Comparison of ENCODE assay signal across 8 cellular contexts in the genomic region with DNA sequence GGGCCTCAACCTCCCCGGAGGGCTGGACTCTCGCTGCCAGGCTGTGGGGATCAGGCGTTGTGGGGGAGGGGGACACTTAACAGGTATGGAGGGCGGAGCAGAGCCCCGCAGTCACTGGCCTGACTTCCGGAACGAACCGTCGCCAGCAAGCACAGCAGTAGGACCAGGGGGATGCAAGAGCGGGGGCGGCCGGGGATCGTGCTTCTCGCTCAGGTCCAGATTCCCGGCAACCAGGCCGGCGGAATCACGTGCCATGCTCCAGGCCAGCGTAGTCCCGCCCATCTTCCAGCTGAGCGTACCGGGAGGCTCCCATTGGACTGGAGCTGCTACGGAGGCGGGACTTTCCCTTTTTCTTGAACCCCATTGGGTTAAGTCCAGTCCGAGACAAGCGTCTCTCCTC. TPM values are rescaled to one million over a fixed set of nuclear protein-coding genes. Genes with fewer than 3 reads are reported as not detected.
DNase-seq lines count a peak whose midpoint lies in the region; ATAC-seq, FAIRE-seq and TF ChIP-seq lines count a peak whose summit lies in the region.

No MANE protein-coding gene starts in this region.

- no peaks in the 10 kb centered on the region for H3K9me3 Mint-ChIP-seq in CD8-positive, alpha-beta memory T cell
- no peaks in the 10 kb centered on the region for H3K9me3 Mint-ChIP-seq in astrocyte (ENCODE audit: unreplicated experiment)

- peak overlapping the region; percentile 56 for H3K4me3 ChIP-seq in CD8-positive, alpha-beta memory T cell (ENCODE audit: low read length)
- H3K4me3 ChIP-seq in Peyer's patch: peak overlapping the region; percentile 6 to 45 (median 27)
- H3K4me3 ChIP-seq in astrocyte (ENCODE audit: insufficient read depth, low read depth, low read length): peak overlapping the region; percentile 46
- H3K4me3 ChIP-seq in HepG2 (replicated peaks in 1 of 3; ENCODE audit: insufficient read depth in 1 of 3, low read depth in 2 of 3, low read length in 3 of 3): no peak overlapping the region
- peak overlapping the region; percentile 12 to 47 (median 22) for H3K4me3 ChIP-seq in stomach

- in situ Hi-C loops in HepG2 (cut with HindIII; ENCODE audit: extremely low pct_ligation_motif_present, low pct_unique_long_range_greater_than_20kb): no loop called here

- H3K9ac ChIP-seq in astrocyte (ENCODE audit: low read length) (peak overlapping the region; percentile 46), HepG2 (ENCODE audit: insufficient read depth, low read depth, low read length) (no peak overlapping the region)

- CTCF ChIA-PET in CD8-positive, alpha-beta memory T cell (lab: Charles Lee): interaction anchor here (2.6 kb wide), 1 partner anchor 186 kb away, joined by 6 read pairs; no protein-coding TSS in a partner anchor
- CTCF ChIA-PET in HepG2 (lab: Yijun Ruan, JAX; ENCODE audit: low intra/inter-chr PET ratio, low total read pairs): no interaction called here

- ATAC-seq in HepG2: no peak
- ATAC-seq in GM19397 (IDR thresholded peaks at IDR 0.05; ENCODE audit: unreplicated experiment): no peak
- ATAC-seq in GM21515 (IDR thresholded peaks at IDR 0.05; ENCODE audit: unreplicated experiment): no peak

- intact Hi-C loops in HepG2 (cut with micrococcal nuclease; ENCODE audit: unreplicated experiment) (no loop called here), stomach (cut with DNase I; ENCODE audit: low total_unique reads) (no loop called here)

- no peak for TF ChIP-seq CTCF in Peyer's patch (IDR thresholded peaks at IDR 0.05)
- no peak for TF ChIP-seq CTCF in astrocyte (IDR thresholded peaks at IDR 0.05; ENCODE audit: insufficient read depth, low read depth, low read length)
- TF ChIP-seq CTCF in HepG2 (CRISPR knock-in tag; IDR thresholded peaks at IDR 0.05): no peak
- no peak for TF ChIP-seq CTCF in stomach (IDR thresholded peaks at IDR 0.05)

- WGBS in HepG2 (ENCODE audit: low lambda C conversion rate): 98% methylated on average over 26 of the region's 26 CpGs
- 53 to 85% (median 78%) methylated on average over 20 to 26 of the region's 26 CpGs for WGBS in stomach, 5 donors

- FAIRE-seq in astrocyte (lab: Jason Lieb, UNC) (no peak), HepG2 (lab: Jason Lieb, UNC) (no peak)

- TF ChIP-seq RAD21 in HepG2 (CRISPR knock-in tag; IDR thresholded peaks at IDR 0.05): no peak

- H3K4me2 ChIP-seq in astrocyte (ENCODE audit: low read length) (peak overlapping the region; percentile 77), HepG2 (ENCODE audit: low read depth, low read length) (no peak overlapping the region)

- H3K36me3 ChIP-seq in CD8-positive, alpha-beta memory T cell (ENCODE audit: insufficient read depth, low read length): no peaks in the 10 kb centered on the region
- H3K36me3 ChIP-seq in Peyer's patch: peaks cover 0 to 24% (median 0%) of the 10 kb centered on the region in 3 donors
- H3K36me3 ChIP-seq in astrocyte (ENCODE audit: insufficient read depth, low read length): no peaks in the 10 kb centered on the region
- peaks cover 10 to 42% of the 10 kb centered on the region in 2 experiments for H3K36me3 ChIP-seq in HepG2 (replicated peaks in 1 of 2; ENCODE audit: control insufficient read depth in 1 of 2, insufficient read depth in 2 of 2, low read length in 2 of 2)
- peaks cover 0 to 28% (median 14%) of the 10 kb centered on the region in 4 donors for H3K36me3 ChIP-seq in stomach

- H3K79me2 ChIP-seq in astrocyte (ENCODE audit: insufficient read depth, low read length): no peaks in the 10 kb centered on the region
- H3K79me2 ChIP-seq in HepG2 (ENCODE audit: insufficient read depth, low read length): peaks cover 50% of the 10 kb centered on the region

- H3K4me3 Mint-ChIP-seq in CD8-positive, alpha-beta memory T cell: peak overlapping the region; percentile 67 to 91 (median 88)
- H3K4me3 Mint-ChIP-seq in astrocyte (ENCODE audit: unreplicated experiment): no peak overlapping the region

- no peaks in the 10 kb centered on the region for H3K4me1 ChIP-seq in CD8-positive, alpha-beta memory T cell (ENCODE audit: insufficient read depth, low read length)
- no peaks in the 10 kb centered on the region for H3K4me1 ChIP-seq in Peyer's patch
- no peaks in the 10 kb centered on the region for H3K4me1 ChIP-seq in astrocyte (ENCODE audit: insufficient read depth, low read length)
- peaks cover 22% of the 10 kb centered on the region for H3K4me1 ChIP-seq in HepG2 (ENCODE audit: insufficient read depth, low read length)
- H3K4me1 ChIP-seq in stomach: peaks cover 33 to 51% (median 46%) of the 10 kb centered on the region in 4 donors

- H3K27me3 Mint-ChIP-seq in CD8-positive, alpha-beta memory T cell: no peaks in the 10 kb centered on the region
- peaks cover 2% of the 10 kb centered on the region for H3K27me3 Mint-ChIP-seq in astrocyte (ENCODE audit: low read depth, unreplicated experiment)

- H4K20me1 ChIP-seq in astrocyte (ENCODE audit: insufficient read depth, low read length): no peaks in the 10 kb centered on the region
- peaks cover 4% of the 10 kb centered on the region; the same call in 1 of the 2 replicates for H4K20me1 ChIP-seq in HepG2 (ENCODE audit: insufficient read depth, low read length)

- peaks cover 19 to 30% (median 26%) of the 10 kb centered on the region in 3 donors for H3K4me1 Mint-ChIP-seq in CD8-positive, alpha-beta memory T cell
- H3K4me1 Mint-ChIP-seq in astrocyte (ENCODE audit: low read depth, unreplicated experiment): peaks cover 16% of the 10 kb centered on the region

- H3K27ac Mint-ChIP-seq in CD8-positive, alpha-beta memory T cell: peak overlapping the region in 3 of 8 donors; percentile 37 to 85 (median 68)
- H3K27ac Mint-ChIP-seq in astrocyte (ENCODE audit: unreplicated experiment): no peak overlapping the region

- TF ChIP-seq POLR2A in Peyer's patch (IDR thresholded peaks at IDR 0.05) (no peak), HepG2 (IDR thresholded peaks at IDR 0.05; ENCODE audit: insufficient read depth in 1 of 2, low read depth in 2 of 2, low read length in 2 of 2) (no peak), stomach (IDR thresholded peaks at IDR 0.05) (no peak)

- TF ChIP-seq EP300 in HepG2 (IDR thresholded peaks at IDR 0.05; ENCODE audit: low read depth in 2 of 2, low read length in 2 of 2) (no peak), HepG2 (CRISPR knock-in tag; IDR thresholded peaks at IDR 0.05; ENCODE audit: borderline replicate concordance) (no peak), stomach (IDR thresholded peaks at IDR 0.05) (no peak)

- no peak overlapping the region for H3K27ac ChIP-seq in CD8-positive, alpha-beta memory T cell (ENCODE audit: low read depth, low read length)
- H3K27ac ChIP-seq in Peyer's patch (no peak overlapping the region), astrocyte (ENCODE audit: low read depth, low read length) (no peak overlapping the region), HepG2 (ENCODE audit: extremely low read length, insufficient read depth, low read length) (no peak overlapping the region), stomach (peak overlapping the region in 2 of 5 donors; percentile 52 to 55)

- peak; percentile 64 to 77 (median 70) for DNase-seq in CD8-positive, alpha-beta memory T cell
- DNase-seq in Peyer's patch (peak in 2 of 3 donors; percentile 58 to 63), astrocyte (ENCODE audit: low read depth) (peak; percentile 50), HepG2 (ENCODE audit: low spot score) (no peak), stomach (no peak), NCI-H446 (lab: John Stamatoyannopoulos, UW) (no peak)

- H3K9me3 ChIP-seq in CD8-positive, alpha-beta memory T cell (ENCODE audit: low read length): no peaks in the 10 kb centered on the region
- H3K9me3 ChIP-seq in Peyer's patch (no peaks in the 10 kb centered on the region), astrocyte (ENCODE audit: insufficient read depth, low read depth, low read length) (no peaks in the 10 kb centered on the region), HepG2 (ENCODE audit: low read length) (no peaks in the 10 kb centered on the region), stomach (no peaks in the 10 kb centered on the region)

- no TSS peak for BruUV-seq in HepG2 (replicated peaks; lab: Mats Ljungman, UMichigan)

- H3K27me3 ChIP-seq in CD8-positive, alpha-beta memory T cell (ENCODE audit: insufficient read depth, low read length, poor library complexity, severe bottlenecking): no peaks in the 10 kb centered on the region
- H3K27me3 ChIP-seq in Peyer's patch (no peaks in the 10 kb centered on the region), astrocyte (ENCODE audit: insufficient read depth, low read length) (no peaks in the 10 kb centered on the region), HepG2 (ENCODE audit: control insufficient read depth in 1 of 2, insufficient read depth in 2 of 2, low read length in 2 of 2) (no peaks in the 10 kb centered on the region), stomach (no peaks in the 10 kb centered on the region)

- POLR2A ChIA-PET in CD8-positive, alpha-beta memory T cell (lab: Charles Lee): interaction anchor here (0.6 kb wide), 1 partner anchor 277 kb away, joined by 3 read pairs; no protein-coding TSS in a partner anchor
- POLR2A ChIA-PET in HepG2 (lab: Yijun Ruan, JAX): no interaction called here

- H2AFZ ChIP-seq in astrocyte (ENCODE audit: low read depth, low read length) (peak overlapping the region; percentile 56), HepG2 (ENCODE audit: low read length) (no peak overlapping the region)

- no peaks in the 10 kb centered on the region for H3K36me3 Mint-ChIP-seq in CD8-positive, alpha-beta memory T cell
- peaks cover 2% of the 10 kb centered on the region for H3K36me3 Mint-ChIP-seq in astrocyte (ENCODE audit: low read depth, unreplicated experiment)

RNA-seq across cellular contexts. Expression of a gene that starts 10.0 kb away (rescaled TPM):
- total RNA-seq in CD8-positive, alpha-beta memory T cell: not detected
- polyA plus RNA-seq in CD8-positive, alpha-beta memory T cell: not detected
- total RNA-seq in Peyer's patch (100 to 1,000 TPM in 1 of 4 donors, 10 to 100 TPM in 3; 14.9 to 121 (median 45.0) TPM), astrocyte (5.4 and 6.3 TPM in 2 replicates), HepG2 (2016; rRNA removed; fragmentation: Illumina TruSeq; extraction: Trizol) (1.2 and 2.5 TPM in 2 replicates), stomach (100 to 1,000 TPM in 2 of 5 donors, 10 to 100 TPM in 2, not detected in 1; 47.5 to 155 (median 113) TPM)
- 0.30 and 0.44 TPM in 2 replicates for total RNA-seq in HepG2 (2016; cell fraction: cytosol; rRNA removed; fragmentation: Illumina TruSeq; extraction: Trizol; ENCODE audit: low read depth)
- 1.5 and 3.2 TPM in 2 replicates for total RNA-seq in HepG2 (2016; cell fraction: insoluble cytoplasmic fraction; rRNA removed; fragmentation: Illumina TruSeq; extraction: Trizol)
- total RNA-seq in HepG2 (2016; cell fraction: membrane; rRNA removed; fragmentation: Illumina TruSeq; extraction: Trizol): 0.71 and 0.79 TPM in 2 replicates
- 3.5 and 8.6 TPM in 2 replicates for total RNA-seq in HepG2 (2016; cell fraction: nucleus; rRNA removed; fragmentation: Illumina TruSeq; extraction: Trizol)
- polyA plus RNA-seq in HepG2 (2011; rRNA removed) (6.8 and 7.2 TPM in 2 replicates), stomach (10 to 100 TPM in 1 of 3 donors, 1 to 10 TPM in 2; 2.6 to 13.0 (median 6.5) TPM)
- polyA plus RNA-seq in HepG2 (2011; cell fraction: cytosol; rRNA removed): 1.7 and 3.2 TPM in 2 replicates
- 43.4 and 68.5 TPM in 2 replicates for polyA plus RNA-seq in HepG2 (2011; cell fraction: nucleus; rRNA removed)
- polyA plus RNA-seq in HepG2 (2012): 6.2 and 8.3 TPM in 2 replicates
- polyA plus RNA-seq in HepG2 (2016; cell fraction: cytosol; fragmentation: Illumina TruSeq; extraction: Trizol; ENCODE audit: low read depth): 0.62 and 0.85 TPM in 2 replicates
- 1.5 and 2.4 TPM in 2 replicates for polyA plus RNA-seq in HepG2 (2016; cell fraction: insoluble cytoplasmic fraction; fragmentation: Illumina TruSeq; extraction: Trizol; ENCODE audit: low read depth)
- polyA plus RNA-seq in HepG2 (2016; cell fraction: membrane; fragmentation: Illumina TruSeq; extraction: Trizol; ENCODE audit: low read depth): 0.73 and 1.5 TPM in 2 replicates
- polyA plus RNA-seq in HepG2 (2016; cell fraction: nucleus; fragmentation: Illumina TruSeq; extraction: Trizol; ENCODE audit: insufficient read depth, low read depth): 14.3 and 19.5 TPM in 2 replicates
- polyA minus RNA-seq in HepG2 (2011; rRNA and poly(A)+ RNA removed; ENCODE audit: low replicate concordance): 0.42 and 3.8 TPM in 2 replicates
- 0.53 TPM in 1 of 2 replicates, not detected in the other for polyA minus RNA-seq in HepG2 (2011; cell fraction: cytosol; rRNA and poly(A)+ RNA removed)
- 11.1 and 13.0 TPM in 2 replicates for polyA minus RNA-seq in HepG2 (2011; cell fraction: nucleus; rRNA and poly(A)+ RNA removed)

RNA-seq across cellular contexts. Expression of a gene that starts 22.1 kb away (rescaled TPM):
- 100 to 1,000 TPM; 102 to 103 TPM for total RNA-seq in CD8-positive, alpha-beta memory T cell
- polyA plus RNA-seq in CD8-positive, alpha-beta memory T cell: 11.6 TPM
- total RNA-seq in Peyer's patch (10 to 100 TPM in 1 of 4 donors, 1 to 10 TPM in 3; 4.0 to 28.9 (median 7.1) TPM), astrocyte (1.5 and 2.5 TPM in 2 replicates), HepG2 (2016; rRNA removed; fragmentation: Illumina TruSeq; extraction: Trizol) (20.5 and 22.2 TPM in 2 replicates), stomach (10 to 100 TPM in 1 of 5 donors, 1 to 10 TPM in 4; 5.8 to 16.1 (median 7.1) TPM)
- total RNA-seq in HepG2 (2016; cell fraction: cytosol; rRNA removed; fragmentation: Illumina TruSeq; extraction: Trizol; ENCODE audit: low read depth): 8.5 and 9.7 TPM in 2 replicates
- total RNA-seq in HepG2 (2016; cell fraction: insoluble cytoplasmic fraction; rRNA removed; fragmentation: Illumina TruSeq; extraction: Trizol): 17.5 and 22.8 TPM in 2 replicates
- total RNA-seq in HepG2 (2016; cell fraction: membrane; rRNA removed; fragmentation: Illumina TruSeq; extraction: Trizol): 25.7 and 29.6 TPM in 2 replicates
- total RNA-seq in HepG2 (2016; cell fraction: nucleus; rRNA removed; fragmentation: Illumina TruSeq; extraction: Trizol): 13.6 and 14.7 TPM in 2 replicates
- polyA plus RNA-seq in HepG2 (2011; rRNA removed) (4.2 and 4.9 TPM in 2 replicates), stomach (1 to 10 TPM; 5.0 to 7.7 (median 7.7) TPM)
- 3.5 and 5.9 TPM in 2 replicates for polyA plus RNA-seq in HepG2 (2011; cell fraction: cytosol; rRNA removed)
- polyA plus RNA-seq in HepG2 (2011; cell fraction: nucleus; rRNA removed): 10.1 and 12.2 TPM in 2 replicates
- 2.8 and 4.9 TPM in 2 replicates for polyA plus RNA-seq in HepG2 (2012)
- 7.5 and 9.1 TPM in 2 replicates for polyA plus RNA-seq in HepG2 (2016; cell fraction: cytosol; fragmentation: Illumina TruSeq; extraction: Trizol; ENCODE audit: low read depth)
- polyA plus RNA-seq in HepG2 (2016; cell fraction: insoluble cytoplasmic fraction; fragmentation: Illumina TruSeq; extraction: Trizol; ENCODE audit: low read depth): 15.0 and 17.9 TPM in 2 replicates
- polyA plus RNA-seq in HepG2 (2016; cell fraction: membrane; fragmentation: Illumina TruSeq; extraction: Trizol; ENCODE audit: low read depth): 19.5 and 20.5 TPM in 2 replicates
- polyA plus RNA-seq in HepG2 (2016; cell fraction: nucleus; fragmentation: Illumina TruSeq; extraction: Trizol; ENCODE audit: insufficient read depth, low read depth): 26.3 and 27.2 TPM in 2 replicates
- 7.4 and 26.1 TPM in 2 replicates for polyA minus RNA-seq in HepG2 (2011; rRNA and poly(A)+ RNA removed; ENCODE audit: low replicate concordance)
- polyA minus RNA-seq in HepG2 (2011; cell fraction: cytosol; rRNA and poly(A)+ RNA removed): 2.7 and 3.3 TPM in 2 replicates
- 2.6 and 3.5 TPM in 2 replicates for polyA minus RNA-seq in HepG2 (2011; cell fraction: nucleus; rRNA and poly(A)+ RNA removed)

RNA-seq across cellular contexts. Expression of a gene that starts 22.9 kb away (rescaled TPM):
- total RNA-seq in CD8-positive, alpha-beta memory T cell: 10 to 100 TPM; 45.9 to 46.1 TPM
- polyA plus RNA-seq in CD8-positive, alpha-beta memory T cell: 7.4 TPM
- total RNA-seq in Peyer's patch (10 to 100 TPM; 28.3 to 86.6 (median 36.2) TPM), astrocyte (10.2 and 11.5 TPM in 2 replicates), HepG2 (2016; rRNA removed; fragmentation: Illumina TruSeq; extraction: Trizol) (20.2 and 28.2 TPM in 2 replicates), stomach (100 to 1,000 TPM in 1 of 5 donors, 10 to 100 TPM in 3, 1 to 10 TPM in 1; 9.7 to 201 (median 24.5) TPM)
- 5.6 and 7.6 TPM in 2 replicates for total RNA-seq in HepG2 (2016; cell fraction: cytosol; rRNA removed; fragmentation: Illumina TruSeq; extraction: Trizol; ENCODE audit: low read depth)
- total RNA-seq in HepG2 (2016; cell fraction: insoluble cytoplasmic fraction; rRNA removed; fragmentation: Illumina TruSeq; extraction: Trizol): 19.0 and 29.4 TPM in 2 replicates
- total RNA-seq in HepG2 (2016; cell fraction: membrane; rRNA removed; fragmentation: Illumina TruSeq; extraction: Trizol): 10.6 and 11.4 TPM in 2 replicates
- total RNA-seq in HepG2 (2016; cell fraction: nucleus; rRNA removed; fragmentation: Illumina TruSeq; extraction: Trizol): 20.5 and 26.7 TPM in 2 replicates
- polyA plus RNA-seq in HepG2 (2011; rRNA removed) (14.6 and 17.2 TPM in 2 replicates), stomach (10 to 100 TPM; 11.8 to 21.0 (median 12.3) TPM)
- 8.4 and 14.3 TPM in 2 replicates for polyA plus RNA-seq in HepG2 (2011; cell fraction: cytosol; rRNA removed)
- polyA plus RNA-seq in HepG2 (2011; cell fraction: nucleus; rRNA removed): 49.5 and 64.7 TPM in 2 replicates
- 12.0 and 18.0 TPM in 2 replicates for polyA plus RNA-seq in HepG2 (2012)
- polyA plus RNA-seq in HepG2 (2016; cell fraction: cytosol; fragmentation: Illumina TruSeq; extraction: Trizol; ENCODE audit: low read depth): 2.7 and 2.8 TPM in 2 replicates
- polyA plus RNA-seq in HepG2 (2016; cell fraction: insoluble cytoplasmic fraction; fragmentation: Illumina TruSeq; extraction: Trizol; ENCODE audit: low read depth): 16.4 and 20.5 TPM in 2 replicates
- 7.8 and 8.1 TPM in 2 replicates for polyA plus RNA-seq in HepG2 (2016; cell fraction: membrane; fragmentation: Illumina TruSeq; extraction: Trizol; ENCODE audit: low read depth)
- 72.2 and 76.1 TPM in 2 replicates for polyA plus RNA-seq in HepG2 (2016; cell fraction: nucleus; fragmentation: Illumina TruSeq; extraction: Trizol; ENCODE audit: insufficient read depth, low read depth)
- 12.4 and 20.4 TPM in 2 replicates for polyA minus RNA-seq in HepG2 (2011; rRNA and poly(A)+ RNA removed; ENCODE audit: low replicate concordance)
- polyA minus RNA-seq in HepG2 (2011; cell fraction: cytosol; rRNA and poly(A)+ RNA removed): 3.7 and 6.5 TPM in 2 replicates
- polyA minus RNA-seq in HepG2 (2011; cell fraction: nucleus; rRNA and poly(A)+ RNA removed): 19.4 and 23.5 TPM in 2 replicates

RNA-seq across cellular contexts. Expression of a gene that starts 41.6 kb away (rescaled TPM):
- not detected for total RNA-seq in CD8-positive, alpha-beta memory T cell
- not detected for polyA plus RNA-seq in CD8-positive, alpha-beta memory T cell
- not detected for total RNA-seq in Peyer's patch
- total RNA-seq in astrocyte: not detected in 2 replicates
- not detected in 2 replicates for total RNA-seq in HepG2 (2016; rRNA removed; fragmentation: Illumina TruSeq; extraction: Trizol)
- total RNA-seq in HepG2 (2016; cell fraction: cytosol; rRNA removed; fragmentation: Illumina TruSeq; extraction: Trizol; ENCODE audit: low read depth): not detected in 2 replicates
- total RNA-seq in HepG2 (2016; cell fraction: insoluble cytoplasmic fraction; rRNA removed; fragmentation: Illumina TruSeq; extraction: Trizol): not detected in 2 replicates
- not detected in 2 replicates for total RNA-seq in HepG2 (2016; cell fraction: membrane; rRNA removed; fragmentation: Illumina TruSeq; extraction: Trizol)
- total RNA-seq in HepG2 (2016; cell fraction: nucleus; rRNA removed; fragmentation: Illumina TruSeq; extraction: Trizol): not detected in 2 replicates
- not detected in 2 replicates for polyA plus RNA-seq in HepG2 (2011; rRNA removed)
- not detected in 2 replicates for polyA plus RNA-seq in HepG2 (2011; cell fraction: cytosol; rRNA removed)
- polyA plus RNA-seq in HepG2 (2011; cell fraction: nucleus; rRNA removed): not detected in 2 replicates
- not detected in 2 replicates for polyA plus RNA-seq in HepG2 (2012)
- polyA plus RNA-seq in HepG2 (2016; cell fraction: cytosol; fragmentation: Illumina TruSeq; extraction: Trizol; ENCODE audit: low read depth): not detected in 2 replicates
- not detected in 2 replicates for polyA plus RNA-seq in HepG2 (2016; cell fraction: insoluble cytoplasmic fraction; fragmentation: Illumina TruSeq; extraction: Trizol; ENCODE audit: low read depth)
- polyA plus RNA-seq in HepG2 (2016; cell fraction: membrane; fragmentation: Illumina TruSeq; extraction: Trizol; ENCODE audit: low read depth): not detected in 2 replicates
- polyA plus RNA-seq in HepG2 (2016; cell fraction: nucleus; fragmentation: Illumina TruSeq; extraction: Trizol; ENCODE audit: insufficient read depth, low read depth): not detected in 2 replicates
- polyA minus RNA-seq in HepG2 (2011; rRNA and poly(A)+ RNA removed; ENCODE audit: low replicate concordance): not detected in 2 replicates
- polyA minus RNA-seq in HepG2 (2011; cell fraction: cytosol; rRNA and poly(A)+ RNA removed): not detected in 2 replicates
- polyA minus RNA-seq in HepG2 (2011; cell fraction: nucleus; rRNA and poly(A)+ RNA removed): not detected in 2 replicates
- total RNA-seq in stomach: under 1 TPM in 1 of 5 donors, not detected in 4; 0.73 TPM
- 1 to 10 TPM in 1 of 3 donors, not detected in 2; 1.6 TPM for polyA plus RNA-seq in stomach

Comparison
In these comparisons a context has a peak if more than half of its experiments do, and no peak if none do; other contexts are left out.
1. DNase-seq: peak in CD8-positive, alpha-beta memory T cell (5 of 5), Peyer's patch (2 of 3) and astrocyte (single experiment); none in HepG2 (single experiment), stomach (single experiment) and NCI-H446 (0 of 2).
2. H3K4me3 ChIP-seq: peak in CD8-positive, alpha-beta memory T cell (single experiment), Peyer's patch (4 of 4), astrocyte (single experiment) and stomach (4 of 4); none in HepG2 (0 of 3).